8 cellular contexts compared by ENCODE assay signal in genomic region chr2:188979119-188979729, GRCh38. TPM values are rescaled to one million over a fixed set of nuclear protein-coding genes. Genes with fewer than 3 reads are reported as not detected.
A peak's percentile ranks its signal among the peaks of the same experiment; 100 is the strongest.
DNase-seq lines count a peak whose midpoint lies in the region; ATAC-seq, FAIRE-seq and TF ChIP-seq lines count a peak whose summit lies in the region.

No MANE protein-coding gene starts in this region.

- no peak for FAIRE-seq in A549 (lab: Jason Lieb, UNC)

- no peak for DNase-seq in A549 (ENCODE audit: low read depth in 1 of 2, low spot score in 1 of 2)
- DNase-seq in iris pigment epithelial cell (ENCODE audit: low read depth), result peak; percentile 59
- no peak for DNase-seq in GOT3 (lab: John Stamatoyannopoulos, UW)
- no peak for DNase-seq in NCI-H1436 (lab: John Stamatoyannopoulos, UW)
- DNase-seq in SIG-M5 treated with dmso at 0.1 percent for 504 hours (lab: John Stamatoyannopoulos, UW; ENCODE audit: unreplicated experiment), result no peak

- peak overlapping the region; percentile 31 to 64; a peak in 5 of 6 replicates for H3K27ac ChIP-seq in A549

- CTCF ChIA-PET in A549 (lab: Yijun Ruan, JAX), result interaction anchor here (1.3 to 1.4 kb wide), 3 partner anchors 433 to 458 kb away, joined by 4 to 6 read pairs (median 5); no protein-coding TSS in a partner anchor

- TF ChIP-seq POLR2A in A549 (IDR thresholded peaks at IDR 0.05; ENCODE audit: low read length), result no peak

- ATAC-seq in A549 (peak; percentile 24 to 50; a peak in 3 of 6 replicates), GM19372 (IDR thresholded peaks at IDR 0.05; ENCODE audit: low read depth, unreplicated experiment) (peak; percentile 27), HG03460 (IDR thresholded peaks at IDR 0.05; ENCODE audit: unreplicated experiment) (peak; percentile 13), GM21737 (IDR thresholded peaks at IDR 0.05; ENCODE audit: unreplicated experiment) (no peak)

- 4% methylated on average over 1 of the region's 1 CpG for WGBS in A549 (ENCODE audit: missing lambda C conversion rate)

- POLR2A ChIA-PET in A549 (lab: Yijun Ruan, JAX), result no interaction called here

- H3K4me1 ChIP-seq in A549, result peaks cover 15% of the 10 kb centered on the region; the same call in 2 of the 3 replicates

- TF ChIP-seq CTCF in A549 (IDR thresholded peaks at IDR 0.05), result no peak

- TF ChIP-seq EP300 in A549 (IDR thresholded peaks at IDR 0.05), result no peak

- no peaks in the 10 kb centered on the region for H3K9me3 ChIP-seq in A549

- no peak overlapping the region for H3K4me3 ChIP-seq in A549

- no peak for TF ChIP-seq RAD21 in A549 (conservative IDR thresholded peaks at IDR 0.05 in 1 of 2, IDR thresholded peaks at IDR 0.05 in 1 of 2)

- H3K4me2 ChIP-seq in A549, result peak overlapping the region; percentile 63

TF ChIP-seq in A549, 52 proteins besides CTCF, POLR2A, EP300 and RAD21:
- TF ChIP-seq EHMT2 (IDR thresholded peaks at IDR 0.05; ENCODE audit: low read depth) (no peak), ZNF302 (CRISPR knock-in tag; IDR thresholded peaks at IDR 0.05) (no peak), MAZ (IDR thresholded peaks at IDR 0.05; ENCODE audit: borderline replicate concordance, low read depth, low read length) (no peak), E2F6 (IDR thresholded peaks at IDR 0.05; ENCODE audit: borderline replicate concordance, low read depth) (no peak), JUNB (IDR thresholded peaks at IDR 0.05) (no peak), NFE2L2 (conservative IDR thresholded peaks at IDR 0.05; ENCODE audit: low read length) (no peak), ZFP36 (IDR thresholded peaks at IDR 0.05; ENCODE audit: borderline replicate concordance, partially characterized antibody) (no peak), RARB (CRISPR knock-in tag; IDR thresholded peaks at IDR 0.05) (no peak), HEYL (CRISPR knock-in tag; IDR thresholded peaks at IDR 0.05) (no peak), BHLHE40 (IDR thresholded peaks at IDR 0.05; ENCODE audit: low read depth, low read length) (no peak), JUN (IDR thresholded peaks at IDR 0.05) (no peak), HOXB5 (CRISPR knock-in tag; IDR thresholded peaks at IDR 0.05) (no peak), SMC3 (IDR thresholded peaks at IDR 0.05) (no peak), CHD4 (IDR thresholded peaks at IDR 0.05; ENCODE audit: borderline replicate concordance) (no peak), REST (IDR thresholded peaks at IDR 0.05) (no peak), RFX5 (IDR thresholded peaks at IDR 0.05) (no peak), EHF (CRISPR knock-in tag; IDR thresholded peaks at IDR 0.05) (no peak)

RNA-seq across cellular contexts. Expression of gene COL3A1, which starts 5.1 kb away (rescaled TPM):
- polyA plus RNA-seq in A549 (2011; rRNA removed), result 3.2 and 3.7 TPM in 2 replicates
- polyA plus RNA-seq in A549 (2012; cell fraction: cytosol; rRNA removed), result 1.1 TPM in 2 replicates
- 2.2 and 2.5 TPM in 2 replicates for polyA plus RNA-seq in A549 (2012; cell fraction: nucleus; rRNA removed)
- polyA plus RNA-seq in A549 (2017; fragmentation: RNase III; extraction: RNeasy Plus Mini Kit Qiagen cat#74134 plus additional on column Dnase treatment), result 0.35 to 0.99 TPM (median 0.70 TPM) in 3 replicates
- polyA minus RNA-seq in A549 (2011; rRNA and poly(A)+ RNA removed), result 2.8 and 3.4 TPM in 2 replicates
